ENCODE assay signal across 22 cellular contexts in genomic region chr14:59895721-59896120, GRCh38. TPM values are rescaled to one million over a fixed set of nuclear protein-coding genes. Genes with fewer than 3 reads are reported as not detected.
"Had no signal": no experiment of that assay in that cellular context is flagged by ENCODE, and none has a peak within 500 bp of the region (broad histone marks: within the 10 kb centered on the region; RNA-seq: fewer than 3 reads in every experiment).

No MANE protein-coding gene starts in this region.

- H3K27ac ChIP-seq: heart left ventricle, pancreas, thoracic aorta, transverse colon had no signal

- FAIRE-seq: islet of Langerhans, pancreas had no signal

- H3K36me3 Mint-ChIP-seq: naive B cell; stimulated activated memory B cell treated with anti-CD40 and anti-IgM and Interleukin-4, amounts not matched to agents 10 μg/mL and 1 μg/mL and 100 μg/mL, for 72 hours had no signal

- H3K36me3 ChIP-seq: heart left ventricle, pancreas, thoracic aorta, transverse colon had no signal

- H3K9me3 ChIP-seq: heart left ventricle, pancreas, thoracic aorta, transverse colon had no signal

- H3K27me3 ChIP-seq: dorsolateral prefrontal cortex, pancreas, transverse colon had no signal

- H3K27ac Mint-ChIP-seq: naive B cell; nephron; progenitor cell of endocrine pancreas; stimulated activated memory B cell treated with anti-CD40 and anti-IgM and Interleukin-4, amounts not matched to agents 10 μg/mL and 1 μg/mL and 100 μg/mL, for 72 hours; stimulated activated naive CD8-positive, alpha-beta T cell treated with anti-CD3 and anti-CD28 coated beads, Interleukin-15, amount 100 ng/mL, for 72 hours had no signal

- H3K4me1 ChIP-seq: heart left ventricle, pancreas, transverse colon had no signal

- H3K4me1 Mint-ChIP-seq: naive B cell; nephron; stimulated activated memory B cell treated with anti-CD40 and anti-IgM and Interleukin-4, amounts not matched to agents 10 μg/mL and 1 μg/mL and 100 μg/mL, for 72 hours; stimulated activated naive CD8-positive, alpha-beta T cell treated with anti-CD3 and anti-CD28 coated beads, Interleukin-15, amount 100 ng/mL, for 72 hours had no signal

- H3K4me3 ChIP-seq: dorsolateral prefrontal cortex, heart left ventricle, pancreas, thoracic aorta, transverse colon had no signal

- DNase-seq: cortex of kidney; dorsolateral prefrontal cortex; effector CD8-positive, alpha-beta T cell; foreskin melanocyte; heart left ventricle; hippocampal formation; kidney glomerular epithelial cell; mesendoderm; naive B cell; occipital lobe; pancreas; right cardiac atrium; stimulated activated CD4-positive, alpha-beta T cell treated with anti-CD3 and anti-CD28 coated beads, Interleukin-4, amount 100 ng/mL, for 1 hour; stimulated activated naive CD8-positive, alpha-beta T cell treated with anti-CD3 and anti-CD28 coated beads, Interleukin-15, amount 100 ng/mL, for 72 hours; transverse colon had no signal

- H3K9me3 Mint-ChIP-seq: stimulated activated memory B cell treated with anti-CD40 and anti-IgM and Interleukin-4, amounts not matched to agents 10 μg/mL and 1 μg/mL and 100 μg/mL, for 72 hours; stimulated activated naive CD8-positive, alpha-beta T cell treated with anti-CD3 and anti-CD28 coated beads, Interleukin-15, amount 100 ng/mL, for 72 hours had no signal

- ATAC-seq: heart left ventricle; pancreas; right cardiac atrium; stimulated activated memory B cell treated with anti-CD40 and anti-IgM and Interleukin-4, amounts not matched to agents 10 μg/mL and 1 μg/mL and 100 μg/mL, for 72 hours; stimulated activated naive CD8-positive, alpha-beta T cell treated with anti-CD3 and anti-CD28 coated beads, Interleukin-15, amount 100 ng/mL, for 72 hours had no signal

- H3K4me3 Mint-ChIP-seq: naive B cell; nephron; stimulated activated memory B cell treated with anti-CD40 and anti-IgM and Interleukin-4, amounts not matched to agents 10 μg/mL and 1 μg/mL and 100 μg/mL, for 72 hours; stimulated activated naive CD8-positive, alpha-beta T cell treated with anti-CD3 and anti-CD28 coated beads, Interleukin-15, amount 100 ng/mL, for 72 hours had no signal

RNA-seq across cellular contexts. Expression of gene LRRC9, which starts 24.2 kb away (rescaled TPM):
- total RNA-seq: glomerular endothelial cell, lung microvascular endothelial cell, thoracic aorta, transverse colon had no signal
